15 cellular contexts compared by ENCODE assay signal in the genomic region with DNA sequence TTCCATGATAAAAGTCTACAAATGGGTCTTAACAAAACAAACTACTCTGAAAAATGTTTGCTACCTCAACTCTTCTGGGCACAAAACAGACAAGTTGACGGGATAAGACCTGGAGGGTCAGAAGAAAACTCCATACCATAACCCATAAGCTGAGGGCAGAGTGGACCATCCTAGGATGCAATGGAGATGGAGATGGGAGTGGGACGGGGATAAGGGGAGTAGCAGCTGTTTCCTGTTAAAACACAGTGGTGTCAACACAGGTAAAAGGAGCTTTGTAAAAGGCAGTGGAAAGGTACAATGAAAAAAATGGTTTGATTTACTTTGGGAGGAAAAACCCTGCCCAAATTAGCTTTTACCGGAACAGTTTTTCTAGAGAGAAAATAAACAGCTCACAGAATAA.
"Had no signal": no experiment of that assay in that cellular context is flagged by ENCODE, and none has a peak within 500 bp of the region (broad histone marks: within the 10 kb centered on the region; RNA-seq: fewer than 3 reads in every experiment).

No MANE protein-coding gene starts in this region.

- H3K4me1 Mint-ChIP-seq: activated CD4-positive, alpha-beta T cell treated with anti-CD3 and anti-CD28 coated beads, Interleukin-2, amount 10 ng/mL, durations not matched to agents 7 days and 5 days had no signal

- H3K4me3 ChIP-seq: heart right ventricle, lung, thyroid gland had no signal

- H3K9ac ChIP-seq: parathyroid adenoma had no signal

- H3K4me1 ChIP-seq: heart right ventricle had no signal

- H3K27me3 ChIP-seq: heart right ventricle, thyroid gland had no signal

- H3K4me3 Mint-ChIP-seq: activated CD4-positive, alpha-beta T cell treated with anti-CD3 and anti-CD28 coated beads, Interleukin-2, amount 10 ng/mL, durations not matched to agents 7 days and 5 days; dendritic cell treated with granulocyte-macrophage colony-stimulating factor and Interleukin-4, amounts not matched to agents 40 ng/mL and 50 ng/mL, for 4 days; stimulated activated effector memory CD8-positive, alpha-beta T cell treated with anti-CD3 and anti-CD28 coated beads, Interleukin-12 subunit alpha, Interleukin-12 subunit beta, amount 100 ng/mL, for 72 hours; T-helper 2 cell treated with Interferon-gamma antibody and Interleukin-4, amounts not matched to agents 5 μg/mL and 100 μg/mL, for 36 hours had no signal

- H3K27me3 Mint-ChIP-seq: activated CD4-positive, alpha-beta T cell treated with anti-CD3 and anti-CD28 coated beads, Interleukin-2, amount 10 ng/mL, durations not matched to agents 7 days and 5 days; dendritic cell treated with granulocyte-macrophage colony-stimulating factor and Interleukin-4, amounts not matched to agents 40 ng/mL and 50 ng/mL, for 4 days had no signal

- DNase-seq: activated CD4-positive, alpha-beta T cell treated with anti-CD3 and anti-CD28 coated beads, Interleukin-2, amount 10 ng/mL, durations not matched to agents 7 days and 5 days; activated CD8-positive, alpha-beta memory T cell treated with anti-CD3 and anti-CD28 coated beads for 24 hours; anterior cingulate cortex; cerebellar nuclear complex; effector memory CD4-positive, alpha-beta T cell; heart right ventricle; left colon; thyroid gland had no signal

- H3K9me3 Mint-ChIP-seq: activated CD4-positive, alpha-beta T cell treated with anti-CD3 and anti-CD28 coated beads, Interleukin-2, amount 10 ng/mL, durations not matched to agents 7 days and 5 days; dendritic cell treated with granulocyte-macrophage colony-stimulating factor and Interleukin-4, amounts not matched to agents 40 ng/mL and 50 ng/mL, for 4 days; stimulated activated effector memory CD8-positive, alpha-beta T cell treated with anti-CD3 and anti-CD28 coated beads, Interleukin-12 subunit alpha, Interleukin-12 subunit beta, amount 100 ng/mL, for 72 hours; T-helper 2 cell treated with Interferon-gamma antibody and Interleukin-4, amounts not matched to agents 5 μg/mL and 100 μg/mL, for 36 hours had no signal

- H3K27ac ChIP-seq: heart right ventricle, parathyroid adenoma, thyroid gland had no signal

- H3K9me3 ChIP-seq: heart right ventricle, thyroid gland had no signal

- FAIRE-seq: frontal cortex, urothelium cell line had no signal

- H3K79me2 ChIP-seq: parathyroid adenoma had no signal

- H3K27ac Mint-ChIP-seq: activated CD4-positive, alpha-beta T cell treated with anti-CD3 and anti-CD28 coated beads, Interleukin-2, amount 10 ng/mL, durations not matched to agents 7 days and 5 days; dendritic cell treated with granulocyte-macrophage colony-stimulating factor and Interleukin-4, amounts not matched to agents 40 ng/mL and 50 ng/mL, for 4 days; stimulated activated effector memory CD8-positive, alpha-beta T cell treated with anti-CD3 and anti-CD28 coated beads, Interleukin-12 subunit alpha, Interleukin-12 subunit beta, amount 100 ng/mL, for 72 hours; T-helper 2 cell treated with Interferon-gamma antibody and Interleukin-4, amounts not matched to agents 5 μg/mL and 100 μg/mL, for 36 hours had no signal

- ATAC-seq: heart right ventricle; stimulated activated effector memory CD8-positive, alpha-beta T cell treated with anti-CD3 and anti-CD28 coated beads, Interleukin-12 subunit alpha, Interleukin-12 subunit beta, amount 100 ng/mL, for 72 hours had no signal

- H2AFZ ChIP-seq: parathyroid adenoma had no signal
